In genomic region chr19:4521170-4521887, GRCh38 we compare ENCODE assay signal across 1 cellular context.
TF ChIP-seq lines count a peak whose summit lies in the region.

No MANE protein-coding gene starts in this region.

TF ChIP-seq in H1, 55 proteins besides CTCF, POLR2A, EP300 and RAD21:
- TF ChIP-seq SUZ12 (IDR thresholded peaks at IDR 0.05; ENCODE audit: low read length) (no peak), ATF3 (IDR thresholded peaks at IDR 0.05; ENCODE audit: insufficient read depth, low read depth, low read length) (no peak), FOSL1 (IDR thresholded peaks at IDR 0.05; ENCODE audit: insufficient read depth, low read depth, low read length) (no peak), HDAC6 (IDR thresholded peaks at IDR 0.05; ENCODE audit: low read depth, low read length) (no peak), NRF1 (IDR thresholded peaks at IDR 0.05; ENCODE audit: low read depth, low read length) (no peak), SIN3A (conservative IDR thresholded peaks at IDR 0.05 in 1 of 2, IDR thresholded peaks at IDR 0.05 in 1 of 2; ENCODE audit: low read depth in 1 of 2, low read length in 2 of 2) (no peak), RNF2 (IDR thresholded peaks at IDR 0.05; ENCODE audit: borderline replicate concordance, low read depth, low read length, missing control alignments, poor library complexity, severe bottlenecking) (no peak), BCL11A (IDR thresholded peaks at IDR 0.05; ENCODE audit: low read depth in 2 of 2, low read length in 2 of 2) (no peak), POLR2AphosphoS5 (IDR thresholded peaks at IDR 0.05; ENCODE audit: low read depth, low read length) (no peak), TAF1 (IDR thresholded peaks at IDR 0.05; ENCODE audit: low read depth, low read length) (no peak), YY1 (IDR thresholded peaks at IDR 0.05; ENCODE audit: low read depth, low read length) (no peak), GABPA (IDR thresholded peaks at IDR 0.05; ENCODE audit: borderline replicate concordance, insufficient read depth, low read length) (no peak)
